ENCODE assay signal across 25 cellular contexts in genomic region chr2:37637985-37638384, GRCh38. TPM values are rescaled to one million over a fixed set of nuclear protein-coding genes. Genes with fewer than 3 reads are reported as not detected.
A peak's percentile ranks its signal among the peaks of the same experiment; 100 is the strongest.
DNase-seq lines count a peak whose midpoint lies in the region; ATAC-seq and TF ChIP-seq lines count a peak whose summit lies in the region.
"Had no signal": no experiment of that assay in that cellular context is flagged by ENCODE, and none has a peak within 500 bp of the region (broad histone marks: within the 10 kb centered on the region; RNA-seq: fewer than 3 reads in every experiment).

No MANE protein-coding gene starts in this region.

- peaks cover 11% of the 10 kb centered on the region for H3K79me2 ChIP-seq in MM.1S (ENCODE audit: low read length)

- no peak overlapping the region for H3K27ac ChIP-seq in MM.1S (ENCODE audit: low read length)
- H3K27ac ChIP-seq: 22Rv1, gastroesophageal sphincter, thyroid gland had no signal

- H3K27me3 ChIP-seq in MM.1S (replicated peaks; ENCODE audit: insufficient read depth, low read length): no peaks in the 10 kb centered on the region
- H3K27me3 ChIP-seq: gastroesophageal sphincter, thyroid gland had no signal

- H3K9me3 Mint-ChIP-seq in stimulated activated memory B cell treated with anti-CD40 and anti-IgM and Interleukin-4, amounts not matched to agents 10 μg/mL and 1 μg/mL and 100 μg/mL, for 72 hours: no peaks in the 10 kb centered on the region
- H3K9me3 Mint-ChIP-seq: central memory CD8-positive, alpha-beta T cell; GM23338; nephron had no signal

- H3K4me3 Mint-ChIP-seq in stimulated activated memory B cell treated with anti-CD40 and anti-IgM and Interleukin-4, amounts not matched to agents 10 μg/mL and 1 μg/mL and 100 μg/mL, for 72 hours: no peak overlapping the region
- H3K4me3 Mint-ChIP-seq: B cell; central memory CD8-positive, alpha-beta T cell; GM23338; nephron had no signal

- H3K27ac Mint-ChIP-seq in stimulated activated memory B cell treated with anti-CD40 and anti-IgM and Interleukin-4, amounts not matched to agents 10 μg/mL and 1 μg/mL and 100 μg/mL, for 72 hours: peak overlapping the region; percentile 73
- H3K27ac Mint-ChIP-seq: GM23338, nephron had no signal

- H3K4me2 ChIP-seq in MM.1S (ENCODE audit: low read depth, low read length): no peak overlapping the region
- H3K4me2 ChIP-seq: GM23338 had no signal

- H3K9me2 ChIP-seq in MM.1S (replicated peaks; ENCODE audit: insufficient read depth, low read length): no peaks in the 10 kb centered on the region

- H3K9ac ChIP-seq in MM.1S (ENCODE audit: low read length): no peak overlapping the region

- DNase-seq in DMS53 (lab: John Stamatoyannopoulos, UW) (peak; percentile 33), DMS53 treated with DMSO at 0.1 percent for 48 hours (lab: John Stamatoyannopoulos, UW; ENCODE audit: unreplicated experiment) (no peak), LHCN-M2 (ENCODE audit: low read depth) (peak; percentile 87), fibroblast of villous mesenchyme (ENCODE audit: low read depth) (peak; percentile 45), DMS114 treated with DMSO at 0.1 percent for 48 hours (lab: John Stamatoyannopoulos, UW; ENCODE audit: unreplicated experiment) (no peak), MM.1S (no peak)
- DNase-seq: activated naive CD4-positive, alpha-beta T cell treated with Interleukin-2 at 50 U/mL for 16 hours; effector CD4-positive, alpha-beta T cell; KBM-7; MV-4-11; NCI-H187; NCI-H748 treated with DMSO at 0.1 percent for 48 hours; posterior cingulate gyrus; SHP77; stimulated activated CD4-positive, alpha-beta T cell treated with anti-CD3 and anti-CD28 coated beads, Interleukin-1b, Interleukin-23, amount 100 ng/mL, for 48 hours; stimulated activated naive CD4-positive, alpha-beta T cell treated with Interleukin-2 at 50 U/mL for 16 hours; thyroid gland had no signal

- peaks cover 58% of the 10 kb centered on the region for H3K4me1 Mint-ChIP-seq in stimulated activated memory B cell treated with anti-CD40 and anti-IgM and Interleukin-4, amounts not matched to agents 10 μg/mL and 1 μg/mL and 100 μg/mL, for 72 hours

- no peaks in the 10 kb centered on the region; the same call in 1 of the 2 replicates for H3K36me3 ChIP-seq in MM.1S (replicated peaks; ENCODE audit: insufficient read depth, low read length)
- H3K36me3 ChIP-seq: gastroesophageal sphincter, thyroid gland had no signal

- H2AFZ ChIP-seq in MM.1S (ENCODE audit: low read length): no peak overlapping the region
- H2AFZ ChIP-seq: GM23338 had no signal

- H3F3A ChIP-seq in MM.1S (ENCODE audit: insufficient read depth, low read length): no peaks in the 10 kb centered on the region

- H3K36me3 Mint-ChIP-seq in stimulated activated memory B cell treated with anti-CD40 and anti-IgM and Interleukin-4, amounts not matched to agents 10 μg/mL and 1 μg/mL and 100 μg/mL, for 72 hours: peaks cover 11% of the 10 kb centered on the region

- TF ChIP-seq CTCF in fibroblast of villous mesenchyme (IDR thresholded peaks at IDR 0.05; ENCODE audit: insufficient read depth, low read depth, low read length): no peak
- no peak for TF ChIP-seq CTCF in MM.1S (IDR thresholded peaks at IDR 0.05; ENCODE audit: low read length)

- no peaks in the 10 kb centered on the region for H3K27me3 Mint-ChIP-seq in stimulated activated memory B cell treated with anti-CD40 and anti-IgM and Interleukin-4, amounts not matched to agents 10 μg/mL and 1 μg/mL and 100 μg/mL, for 72 hours
- H3K27me3 Mint-ChIP-seq: B cell; central memory CD8-positive, alpha-beta T cell had no signal

- ATAC-seq in stimulated activated memory B cell treated with anti-CD40 and anti-IgM and Interleukin-4, amounts not matched to agents 10 μg/mL and 1 μg/mL and 100 μg/mL, for 72 hours: no peak
- ATAC-seq in GM18873 (IDR thresholded peaks at IDR 0.05; ENCODE audit: low FRiP score, unreplicated experiment): no peak
- ATAC-seq: gastroesophageal sphincter, GM23338 had no signal

- no peak overlapping the region for H3K4me3 ChIP-seq in fibroblast of villous mesenchyme (ENCODE audit: low read depth, low read length)
- H3K4me3 ChIP-seq in MM.1S (ENCODE audit: low read length): no peak overlapping the region
- H3K4me3 ChIP-seq: gastroesophageal sphincter, GM23338, thyroid gland had no signal

- no peaks in the 10 kb centered on the region for H4K20me1 ChIP-seq in MM.1S (ENCODE audit: insufficient read depth, low read length)

- H3K4me1 ChIP-seq in MM.1S (ENCODE audit: low read length): no peaks in the 10 kb centered on the region
- H3K4me1 ChIP-seq: thyroid gland had no signal

- no peaks in the 10 kb centered on the region for H3K9me3 ChIP-seq in MM.1S (replicated peaks; ENCODE audit: insufficient read depth, low read length)
- H3K9me3 ChIP-seq: gastroesophageal sphincter, thyroid gland had no signal

RNA-seq across cellular contexts. Expression of gene CDC42EP3, which starts 33.5 kb away (rescaled TPM):
- total RNA-seq in LHCN-M2 (2014; rRNA removed) (230 and 308 TPM in 2 replicates), fibroblast of villous mesenchyme (105 and 132 TPM in 2 replicates)
- 222 TPM for polyA plus RNA-seq in LHCN-M2 (2012)

Comparison
In these comparisons a context has a peak if more than half of its experiments do, and no peak if none do; other contexts are left out.
1. DNase-seq: peak in DMS53 (single experiment), LHCN-M2 (single experiment) and fibroblast of villous mesenchyme (single experiment); none in DMS53 treated with DMSO at 0.1 percent for 48 hours (single experiment), DMS114 treated with DMSO at 0.1 percent for 48 hours (single experiment) and MM.1S (single experiment).